In genomic region chr17:30345527-30346075, GRCh38 we compare ENCODE assay signal across 9 cellular contexts. TPM values are rescaled to one million over a fixed set of nuclear protein-coding genes. Genes with fewer than 3 reads are reported as not detected.
DNase-seq lines count a peak whose midpoint lies in the region; ATAC-seq and TF ChIP-seq lines count a peak whose summit lies in the region.
"Had no signal": no experiment of that assay in that cellular context is flagged by ENCODE, and none has a peak within 500 bp of the region (broad histone marks: within the 10 kb centered on the region; RNA-seq: fewer than 3 reads in every experiment).

No MANE protein-coding gene starts in this region.

- peak in 1 of 3 donors; percentile 15 for TF ChIP-seq POLR2A in body of pancreas (IDR thresholded peaks at IDR 0.05)

- H3K4me3 ChIP-seq in Caco-2 (ENCODE audit: low read depth, low read length) (no peak overlapping the region), GM23248 (no peak overlapping the region), body of pancreas (no peak overlapping the region)

- no peak overlapping the region for H2AFZ ChIP-seq in GM23248

- H3K36me3 Mint-ChIP-seq in Caco-2 (ENCODE audit: insufficient read depth, unreplicated experiment): no peaks in the 10 kb centered on the region
- no peaks in the 10 kb centered on the region for H3K36me3 Mint-ChIP-seq in progenitor cell of endocrine pancreas (ENCODE audit: insufficient read depth)

- H3K9me3 Mint-ChIP-seq in Caco-2 (ENCODE audit: unreplicated experiment): no peaks in the 10 kb centered on the region
- H3K9me3 Mint-ChIP-seq in progenitor cell of endocrine pancreas (ENCODE audit: low read depth): no peaks in the 10 kb centered on the region

- POLR2A ChIA-PET in Caco-2 (lab: Charles Lee): no interaction called here

- H3K9me3 ChIP-seq in Caco-2 (no peaks in the 10 kb centered on the region), GM23248 (ENCODE audit: low read depth) (no peaks in the 10 kb centered on the region), body of pancreas (no peaks in the 10 kb centered on the region)

- WGBS in GM23248 (ENCODE audit: low coverage in 1 of 2, low lambda C conversion rate in 2 of 2, missing lambda C conversion rate in 2 of 2), 2 experiments: 71 to 85% methylated on average over 4 of the region's 4 CpGs
- 82 to 89% methylated on average over 4 of the region's 4 CpGs for WGBS in body of pancreas, 2 donors

- H3K36me3 ChIP-seq in Caco-2 (ENCODE audit: control insufficient read depth, insufficient read depth, low read length) (no peaks in the 10 kb centered on the region), GM23248 (ENCODE audit: low read depth) (no peaks in the 10 kb centered on the region), body of pancreas (replicated peaks in 1 of 2; ENCODE audit: insufficient read depth in 1 of 2, low read depth in 2 of 2) (no peaks in the 10 kb centered on the region)

- H3K27ac ChIP-seq in GM23248 (no peak overlapping the region), body of pancreas (peak overlapping the region; percentile 76 to 89 (median 82))

- no peaks in the 10 kb centered on the region for H3K27me3 Mint-ChIP-seq in Caco-2 (ENCODE audit: insufficient read depth, unreplicated experiment)
- no peaks in the 10 kb centered on the region for H3K27me3 Mint-ChIP-seq in progenitor cell of endocrine pancreas

- DNase-seq in Caco-2 (no peak), GM23248 (no peak), body of pancreas (peak in 2 of 4 donors; percentile 37 to 39), progenitor cell of endocrine pancreas (ENCODE audit: low spot score, unreplicated experiment) (no peak)

- H3K4me3 Mint-ChIP-seq in Caco-2 (ENCODE audit: unreplicated experiment): no peak overlapping the region
- H3K4me3 Mint-ChIP-seq in progenitor cell of endocrine pancreas (ENCODE audit: low read depth): peak overlapping the region; percentile 14

- no peak for TF ChIP-seq CTCF in Caco-2 (IDR thresholded peaks at IDR 0.05; ENCODE audit: insufficient read depth in 1 of 2, low read depth in 1 of 2, low read length in 1 of 2, severe bottlenecking in 1 of 2, unreplicated experiment in 1 of 2)
- TF ChIP-seq CTCF in body of pancreas (IDR thresholded peaks at IDR 0.05): no peak
- TF ChIP-seq CTCF in progenitor cell of endocrine pancreas (IDR thresholded peaks at IDR 0.05; ENCODE audit: unreplicated experiment): no peak

- H3F3A ChIP-seq in GM23248 (ENCODE audit: insufficient read depth): 0 out of 2 replicates have a peak, but pooled peaks cover 5% of the 10 kb centered on the region

- ATAC-seq in body of pancreas (peak; percentile 33), GM21786 (IDR thresholded peaks at IDR 0.05; ENCODE audit: unreplicated experiment) (no peak), HG03571 (IDR thresholded peaks at IDR 0.05; ENCODE audit: unreplicated experiment) (no peak), GM19452 (IDR thresholded peaks at IDR 0.05; ENCODE audit: unreplicated experiment) (no peak), HG02623 (IDR thresholded peaks at IDR 0.05; ENCODE audit: unreplicated experiment) (no peak)

- H3K4me1 ChIP-seq in Caco-2 (peaks cover 39% of the 10 kb centered on the region), GM23248 (ENCODE audit: insufficient read depth) (peaks cover 5% of the 10 kb centered on the region), body of pancreas (peaks cover 39% of the 10 kb centered on the region)

- intact Hi-C loops in Caco-2 (cut with micrococcal nuclease; ENCODE audit: unreplicated experiment) (no loop called here), body of pancreas (cut with DNase I) (no loop called here)

- no peaks in the 10 kb centered on the region for H3K9me2 ChIP-seq in GM23248 (ENCODE audit: insufficient read depth)

- in situ Hi-C loops in GM23248 (cut with MboI): no loop called here

- H3K4me1 Mint-ChIP-seq in Caco-2 (ENCODE audit: low read depth, unreplicated experiment) (peaks cover 12% of the 10 kb centered on the region), progenitor cell of endocrine pancreas (ENCODE audit: low read depth) (peaks cover 55% of the 10 kb centered on the region)

- CTCF ChIA-PET in Caco-2 (lab: Charles Lee): interaction anchor here (0.7 to 1.6 kb wide), 4 partner anchors 9 to 23 kb away, joined by 3 to 8 read pairs (median 3); no protein-coding TSS in a partner anchor

- H3K79me2 ChIP-seq in GM23248 (ENCODE audit: insufficient read depth): no peaks in the 10 kb centered on the region

- H4K20me1 ChIP-seq in GM23248 (ENCODE audit: insufficient read depth): no peaks in the 10 kb centered on the region

- H3K27me3 ChIP-seq in Caco-2 (replicated peaks; ENCODE audit: control insufficient read depth, insufficient read depth, low read length) (no peaks in the 10 kb centered on the region), GM23248 (replicated peaks; ENCODE audit: insufficient read depth) (no peaks in the 10 kb centered on the region), body of pancreas (no peaks in the 10 kb centered on the region)

- BruUV-seq in Caco-2 (replicated peaks; lab: Mats Ljungman, UMichigan): no TSS peak

- H3K9ac ChIP-seq in GM23248: no peak overlapping the region

- H3K27ac Mint-ChIP-seq in Caco-2 (ENCODE audit: unreplicated experiment): peak overlapping the region; percentile 61
- H3K27ac Mint-ChIP-seq in progenitor cell of endocrine pancreas: peak overlapping the region; percentile 45

- peak overlapping the region; percentile 9 for H3K4me2 ChIP-seq in GM23248 (ENCODE audit: unreplicated experiment)

RNA-seq across cellular contexts. Expression of gene TMIGD1, which starts 11.7 kb away (rescaled TPM):
- total RNA-seq in Caco-2 (2022) (not detected in 2 replicates), body of pancreas (not detected), progenitor cell of endocrine pancreas (not detected in 2 replicates)
- not detected in 2 replicates for total RNA-seq in GM23248 (2014; rRNA removed; shearing (Covaris generic))
- polyA plus RNA-seq in GM23248 (2016; fragmentation: Nextera tagmentation; extraction: Ambion mirVana): not detected in 2 replicates
- total RNA-seq: chondrocyte had no signal

RNA-seq across cellular contexts. Expression of gene CPD, which starts 33.1 kb away (rescaled TPM):
- total RNA-seq in Caco-2 (2022) (127 and 149 TPM in 2 replicates), body of pancreas (10 to 100 TPM; 30.0 to 68.0 TPM), progenitor cell of endocrine pancreas (123 and 124 TPM in 2 replicates)
- total RNA-seq in GM23248 (2014; rRNA removed; shearing (Covaris generic)): 82.5 and 121 TPM in 2 replicates
- 24.6 and 28.0 TPM in 2 replicates for polyA plus RNA-seq in GM23248 (2016; fragmentation: Nextera tagmentation; extraction: Ambion mirVana)

RNA-seq across cellular contexts. Expression of gene BLMH, which starts 53.9 kb away (rescaled TPM):
- total RNA-seq in Caco-2 (2022): 56.1 and 57.4 TPM in 2 replicates
- total RNA-seq in GM23248 (2014; rRNA removed; shearing (Covaris generic)): 17.3 and 18.8 TPM in 2 replicates
- polyA plus RNA-seq in GM23248 (2016; fragmentation: Nextera tagmentation; extraction: Ambion mirVana): 22.4 and 22.9 TPM in 2 replicates
- 10 to 100 TPM; 18.7 to 48.1 TPM for total RNA-seq in body of pancreas
- 60.9 and 64.2 TPM in 2 replicates for total RNA-seq in progenitor cell of endocrine pancreas
